20 cellular contexts compared by ENCODE assay signal in genomic region chr2:85828725-85829124, GRCh38.
"Had no signal": no experiment of that assay in that cellular context is flagged by ENCODE, and none has a peak within 500 bp of the region (broad histone marks: within the 10 kb centered on the region; RNA-seq: fewer than 3 reads in every experiment).

No MANE protein-coding gene starts in this region.

- H3K27me3 Mint-ChIP-seq: stimulated activated memory B cell treated with anti-CD40 and anti-IgM and Interleukin-4, amounts not matched to agents 10 μg/mL and 1 μg/mL and 100 μg/mL, for 72 hours had no signal

- H3K36me3 ChIP-seq: adrenal gland, lower lobe of right lung, spleen, WERI-Rb-1 had no signal

- H3K4me2 ChIP-seq: hepatocyte had no signal

- H3K79me2 ChIP-seq: hepatocyte had no signal

- DNase-seq: activated CD8-positive, alpha-beta T cell treated with anti-CD3 and anti-CD28 coated beads for 36 hours; activated effector memory CD4-positive, alpha-beta T cell treated with anti-CD3 and anti-CD28 coated beads, Interleukin-2, amount 50 U/mL, for 16 hours; activated naive CD4-positive, alpha-beta T cell treated with anti-CD3 and anti-CD28 coated beads, Interleukin-2, amount 50 U/mL, for 16 hours; activated T-cell treated with anti-CD3 and anti-CD28 coated beads, Interleukin-2, amount 50 U/mL, for 72 hours; dermis blood vessel endothelial cell; effector memory CD8-positive, alpha-beta T cell; foreskin keratinocyte; left cardiac atrium; lower lobe of right lung; natural killer cell; nucleus accumbens; retina; spleen; stimulated activated CD4-positive, alpha-beta T cell treated with anti-CD3 and anti-CD28 coated beads, Interleukin-4, amount 100 ng/mL, for 4 hours; T-helper 2 cell; WERI-Rb-1 had no signal

- H2AFZ ChIP-seq: hepatocyte had no signal

- H3K27ac ChIP-seq: adrenal gland, foreskin keratinocyte, hepatocyte, lower lobe of right lung, spleen, WERI-Rb-1 had no signal

- H3K27me3 ChIP-seq: adrenal gland, hepatocyte had no signal

- H3K9me3 Mint-ChIP-seq: activated CD8-positive, alpha-beta T cell treated with anti-CD3 and anti-CD28 coated beads for 36 hours; activated T-cell treated with anti-CD3 and anti-CD28 coated beads, Interleukin-2, amount 50 U/mL, for 72 hours; effector memory CD8-positive, alpha-beta T cell; natural killer cell; stimulated activated memory B cell treated with anti-CD40 and anti-IgM and Interleukin-4, amounts not matched to agents 10 μg/mL and 1 μg/mL and 100 μg/mL, for 72 hours had no signal

- FAIRE-seq: islet of Langerhans had no signal

- H3K4me3 ChIP-seq: adrenal gland, hepatocyte, lower lobe of right lung, spleen had no signal

- H3K36me3 Mint-ChIP-seq: natural killer cell; stimulated activated memory B cell treated with anti-CD40 and anti-IgM and Interleukin-4, amounts not matched to agents 10 μg/mL and 1 μg/mL and 100 μg/mL, for 72 hours had no signal

- H3K9me3 ChIP-seq: adrenal gland, lower lobe of right lung, spleen had no signal

- ATAC-seq: activated CD8-positive, alpha-beta T cell treated with anti-CD3 and anti-CD28 coated beads for 36 hours; activated T-cell treated with anti-CD3 and anti-CD28 coated beads, Interleukin-2, amount 50 U/mL, for 72 hours; effector memory CD8-positive, alpha-beta T cell; left cardiac atrium; natural killer cell; stimulated activated memory B cell treated with anti-CD40 and anti-IgM and Interleukin-4, amounts not matched to agents 10 μg/mL and 1 μg/mL and 100 μg/mL, for 72 hours had no signal

- H3K4me3 Mint-ChIP-seq: activated CD8-positive, alpha-beta T cell treated with anti-CD3 and anti-CD28 coated beads for 36 hours; natural killer cell had no signal

- H3K27ac Mint-ChIP-seq: activated CD8-positive, alpha-beta T cell treated with anti-CD3 and anti-CD28 coated beads for 36 hours; activated T-cell treated with anti-CD3 and anti-CD28 coated beads, Interleukin-2, amount 50 U/mL, for 72 hours had no signal
